ENCODE assay signal across 17 cellular contexts in the genomic region with DNA sequence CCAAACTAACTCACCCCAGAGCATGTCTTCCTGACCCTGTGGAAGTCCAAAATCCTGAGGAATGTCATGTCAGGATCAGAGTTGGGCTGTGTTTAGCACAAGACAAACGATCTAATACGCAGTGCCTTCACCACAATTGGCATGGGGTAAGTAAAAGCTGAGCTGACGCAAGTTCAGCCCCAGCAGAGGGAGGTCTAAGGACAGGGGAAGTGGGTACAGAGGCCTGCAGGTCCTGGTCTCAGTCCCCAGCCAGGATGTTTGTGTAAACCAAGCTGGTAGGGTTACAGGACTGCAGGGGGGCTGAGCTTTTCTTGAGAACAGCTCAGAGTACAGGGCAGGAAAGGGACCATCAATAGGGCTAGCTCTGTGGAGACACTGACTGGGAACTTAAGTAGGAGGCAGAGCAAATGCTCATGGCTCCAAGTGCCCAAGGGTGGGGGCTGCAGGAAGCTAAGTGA. TPM values are rescaled to one million over a fixed set of nuclear protein-coding genes. Genes with fewer than 3 reads are reported as not detected.
A peak's percentile ranks its signal among the peaks of the same experiment; 100 is the strongest.
DNase-seq lines count a peak whose midpoint lies in the region; ATAC-seq and TF ChIP-seq lines count a peak whose summit lies in the region.
"Had no signal": no experiment of that assay in that cellular context is flagged by ENCODE, and none has a peak within 500 bp of the region (broad histone marks: within the 10 kb centered on the region; RNA-seq: fewer than 3 reads in every experiment).

No MANE protein-coding gene starts in this region.

- H3K9me3 ChIP-seq in RWPE2 (ENCODE audit: severe bottlenecking) (no peaks in the 10 kb centered on the region), spleen (no peaks in the 10 kb centered on the region), gastrocnemius medialis (no peaks in the 10 kb centered on the region)
- H3K9me3 ChIP-seq: gastroesophageal sphincter, SK-N-SH had no signal

- H3K4me1 ChIP-seq in RWPE2 (ENCODE audit: insufficient read depth, poor library complexity, severe bottlenecking) (no peaks in the 10 kb centered on the region), spleen (peaks cover 0 to 39% (median 23%) of the 10 kb centered on the region in 6 donors), gastrocnemius medialis (peaks cover 6 to 7% of the 10 kb centered on the region in 2 donors)

- peaks cover 5% of the 10 kb centered on the region for H3K27me3 Mint-ChIP-seq in activated CD8-positive, alpha-beta T cell treated with anti-CD3 and anti-CD28 coated beads, Interleukin-2, amount 10 ng/mL, durations not matched to agents 7 days and 5 days (ENCODE audit: low read depth)
- H3K27me3 Mint-ChIP-seq in activated CD8-positive, alpha-beta T cell treated with anti-CD3 and anti-CD28 coated beads for 36 hours, result peaks cover 2% of the 10 kb centered on the region
- H3K27me3 Mint-ChIP-seq in glutamatergic neuron (ENCODE audit: unreplicated experiment), result peaks cover 12% of the 10 kb centered on the region

- CTCF ChIA-PET in activated CD8-positive, alpha-beta T cell treated with anti-CD3 and anti-CD28 coated beads, Interleukin-2, amount 10 ng/mL, durations not matched to agents 7 days and 5 days (lab: Charles Lee), result interaction anchor here (0.9 to 2.0 kb wide), 7 partner anchors 8 to 224 kb away, joined by 3 to 12 read pairs (median 3); no protein-coding TSS in a partner anchor
- CTCF ChIA-PET in activated CD8-positive, alpha-beta T cell treated with anti-CD3 and anti-CD28 coated beads for 36 hours (lab: Charles Lee), result interaction anchor here (0.8 to 10.8 kb wide), 5 partner anchors 8 to 222 kb away, joined by 3 to 151 read pairs (median 4); a partner anchor contains a TSS

- in situ Hi-C loops in gastrocnemius medialis (cut with MboI; ENCODE audit: low sequenced_read_pairs in 4 of 4), result loop anchor here in 2 of 4 donors (5.0 to 10.0 kb wide), 2 partner anchors 163 to 226 kb away; no protein-coding TSS in a partner anchor

- no peak for ATAC-seq in activated CD8-positive, alpha-beta T cell treated with anti-CD3 and anti-CD28 coated beads, Interleukin-2, amount 10 ng/mL, durations not matched to agents 7 days and 5 days
- no peak for ATAC-seq in activated CD8-positive, alpha-beta T cell treated with anti-CD3 and anti-CD28 coated beads for 36 hours
- no peak for ATAC-seq in RWPE2 (ENCODE audit: low read depth)
- no peak for ATAC-seq in GM19328 (IDR thresholded peaks at IDR 0.05; ENCODE audit: unreplicated experiment)
- no peak for ATAC-seq in gastrocnemius medialis
- ATAC-seq: activated CD4-positive, CD25-positive, alpha-beta regulatory T cell treated with anti-CD3 and anti-CD28 coated beads, Interleukin-2, amount 50 U/mL, for 24 hours; activated naive CD8-positive, alpha-beta T cell treated with anti-CD3 and anti-CD28 coated beads, Interleukin-2, amount 50 U/mL, for 24 hours; gastroesophageal sphincter had no signal

- no peak for TF ChIP-seq CTCF in activated CD8-positive, alpha-beta T cell treated with anti-CD3 and anti-CD28 coated beads for 36 hours (IDR thresholded peaks at IDR 0.05)
- TF ChIP-seq CTCF in RWPE2 (IDR thresholded peaks at IDR 0.05; ENCODE audit: poor library complexity, severe bottlenecking) (no peak), glutamatergic neuron (IDR thresholded peaks at IDR 0.05; ENCODE audit: partially characterized antibody, unreplicated experiment) (no peak), spleen (IDR thresholded peaks at IDR 0.05 in 8 of 11, conservative IDR thresholded peaks at IDR 0.05 in 3 of 11) (no peak), gastrocnemius medialis (IDR thresholded peaks at IDR 0.05 in 4 of 5, conservative IDR thresholded peaks at IDR 0.05 in 1 of 5) (no peak)

- no peaks in the 10 kb centered on the region for H3K36me3 ChIP-seq in RWPE2 (ENCODE audit: low read depth)
- H3K36me3 ChIP-seq in spleen, result peaks cover 0 to 73% (median 31%) of the 10 kb centered on the region in 6 donors
- peaks cover 0 to 14% of the 10 kb centered on the region in 2 donors for H3K36me3 ChIP-seq in gastrocnemius medialis

- H3K27ac Mint-ChIP-seq in activated CD8-positive, alpha-beta T cell treated with anti-CD3 and anti-CD28 coated beads, Interleukin-2, amount 10 ng/mL, durations not matched to agents 7 days and 5 days, result peak overlapping the region; percentile 23
- H3K27ac Mint-ChIP-seq in activated CD8-positive, alpha-beta T cell treated with anti-CD3 and anti-CD28 coated beads for 36 hours, result no peak overlapping the region
- H3K27ac Mint-ChIP-seq in glutamatergic neuron (ENCODE audit: unreplicated experiment), result no peak overlapping the region
- H3K27ac Mint-ChIP-seq: activated naive CD8-positive, alpha-beta T cell treated with anti-CD3 and anti-CD28 coated beads, Interleukin-2, amount 50 U/mL, for 24 hours had no signal

- no peak overlapping the region for H3K4me3 ChIP-seq in RWPE2 (ENCODE audit: severe bottlenecking)
- peak overlapping the region in 1 of 8 donors; percentile 2 for H3K4me3 ChIP-seq in spleen
- H3K4me3 ChIP-seq in gastrocnemius medialis, result no peak overlapping the region
- H3K4me3 ChIP-seq: gastroesophageal sphincter had no signal

- H3K36me3 Mint-ChIP-seq in activated CD8-positive, alpha-beta T cell treated with anti-CD3 and anti-CD28 coated beads, Interleukin-2, amount 10 ng/mL, durations not matched to agents 7 days and 5 days (ENCODE audit: low read depth), result no peaks in the 10 kb centered on the region
- peaks cover 2% of the 10 kb centered on the region for H3K36me3 Mint-ChIP-seq in activated CD8-positive, alpha-beta T cell treated with anti-CD3 and anti-CD28 coated beads for 36 hours (ENCODE audit: low read depth)
- H3K36me3 Mint-ChIP-seq in glutamatergic neuron (ENCODE audit: unreplicated experiment), result no peaks in the 10 kb centered on the region

- no peak for DNase-seq in activated CD8-positive, alpha-beta T cell treated with anti-CD3 and anti-CD28 coated beads, Interleukin-2, amount 10 ng/mL, durations not matched to agents 7 days and 5 days
- DNase-seq in activated CD8-positive, alpha-beta T cell treated with anti-CD3 and anti-CD28 coated beads for 36 hours, result no peak
- DNase-seq in RWPE2 (ENCODE audit: low spot score) (peak; percentile 9), glutamatergic neuron (no peak), spleen (no peak), gastrocnemius medialis (no peak), medulla oblongata (ENCODE audit: extremely low spot score) (no peak)
- DNase-seq: activated naive CD8-positive, alpha-beta T cell treated with anti-CD3 and anti-CD28 coated beads, Interleukin-2, amount 50 U/mL, for 24 hours; COR-L47; kidney; NCI-H2081; SK-N-SH; stimulated activated CD4-positive, alpha-beta T cell treated with anti-CD3 and anti-CD28 coated beads, Interleukin-12 subunit alpha, Interleukin-12 subunit beta, amount 100 ng/mL, for 4 hours; trophoblast cell had no signal

- H3K4me1 Mint-ChIP-seq in activated CD8-positive, alpha-beta T cell treated with anti-CD3 and anti-CD28 coated beads, Interleukin-2, amount 10 ng/mL, durations not matched to agents 7 days and 5 days (ENCODE audit: low read depth), result peaks cover 16% of the 10 kb centered on the region
- H3K4me1 Mint-ChIP-seq in activated CD8-positive, alpha-beta T cell treated with anti-CD3 and anti-CD28 coated beads for 36 hours (ENCODE audit: low read depth), result peaks cover 6% of the 10 kb centered on the region
- peaks cover 21% of the 10 kb centered on the region for H3K4me1 Mint-ChIP-seq in glutamatergic neuron (ENCODE audit: low read depth, unreplicated experiment)

- intact Hi-C loops in activated CD8-positive, alpha-beta T cell treated with anti-CD3 and anti-CD28 coated beads for 36 hours (cut with micrococcal nuclease), result no loop called here
- intact Hi-C loops in spleen (cut with DNase I; ENCODE audit: low total_unique reads), result no loop called here
- intact Hi-C loops in gastrocnemius medialis (cut with DNase I; ENCODE audit: low total_unique reads), result no loop called here

- H3K27me3 ChIP-seq in RWPE2 (ENCODE audit: insufficient read depth, poor library complexity, severe bottlenecking), result no peaks in the 10 kb centered on the region
- H3K27me3 ChIP-seq in spleen (replicated peaks in 1 of 7), result no peaks in the 10 kb centered on the region
- no peaks in the 10 kb centered on the region for H3K27me3 ChIP-seq in gastrocnemius medialis

- WGBS in spleen, 5 donors, result 25 to 59% (median 46%) methylated on average over 3 of the region's 3 CpGs

- H3K4me3 Mint-ChIP-seq in activated CD8-positive, alpha-beta T cell treated with anti-CD3 and anti-CD28 coated beads, Interleukin-2, amount 10 ng/mL, durations not matched to agents 7 days and 5 days, result no peak overlapping the region
- no peak overlapping the region for H3K4me3 Mint-ChIP-seq in activated CD8-positive, alpha-beta T cell treated with anti-CD3 and anti-CD28 coated beads for 36 hours
- peak overlapping the region; percentile 47 for H3K4me3 Mint-ChIP-seq in glutamatergic neuron (ENCODE audit: unreplicated experiment)
- H3K4me3 Mint-ChIP-seq: activated naive CD8-positive, alpha-beta T cell treated with anti-CD3 and anti-CD28 coated beads, Interleukin-2, amount 50 U/mL, for 24 hours had no signal

- TF ChIP-seq POLR2A in spleen (IDR thresholded peaks at IDR 0.05) (no peak), gastrocnemius medialis (IDR thresholded peaks at IDR 0.05) (no peak)

- H3K27ac ChIP-seq in RWPE2 (ENCODE audit: poor library complexity, severe bottlenecking) (no peak overlapping the region), spleen (peak overlapping the region in 5 of 8 donors; percentile 12 to 67 (median 44)), gastrocnemius medialis (no peak overlapping the region)
- H3K27ac ChIP-seq: gastroesophageal sphincter had no signal

- POLR2A ChIA-PET in activated CD8-positive, alpha-beta T cell treated with anti-CD3 and anti-CD28 coated beads, Interleukin-2, amount 10 ng/mL, durations not matched to agents 7 days and 5 days (lab: Charles Lee), result no interaction called here
- POLR2A ChIA-PET in activated CD8-positive, alpha-beta T cell treated with anti-CD3 and anti-CD28 coated beads for 36 hours (lab: Charles Lee), result no interaction called here

- no peaks in the 10 kb centered on the region for H3K9me3 Mint-ChIP-seq in activated CD8-positive, alpha-beta T cell treated with anti-CD3 and anti-CD28 coated beads, Interleukin-2, amount 10 ng/mL, durations not matched to agents 7 days and 5 days (ENCODE audit: insufficient read depth)
- H3K9me3 Mint-ChIP-seq in activated CD8-positive, alpha-beta T cell treated with anti-CD3 and anti-CD28 coated beads for 36 hours, result no peaks in the 10 kb centered on the region
- peaks cover 2% of the 10 kb centered on the region for H3K9me3 Mint-ChIP-seq in glutamatergic neuron (ENCODE audit: unreplicated experiment)
- H3K9me3 Mint-ChIP-seq: activated naive CD8-positive, alpha-beta T cell treated with anti-CD3 and anti-CD28 coated beads, Interleukin-2, amount 50 U/mL, for 24 hours had no signal

RNA-seq across cellular contexts. Expression of a gene that starts 5.3 kb away (rescaled TPM):
- total RNA-seq in activated CD8-positive, alpha-beta T cell treated with anti-CD3 and anti-CD28 coated beads, Interleukin-2, amount 10 ng/mL, durations not matched to agents 7 days and 5 days, result 1 to 10 TPM; 1.9 to 2.7 TPM
- 1 to 10 TPM; 2.4 to 3.1 TPM for total RNA-seq in activated CD8-positive, alpha-beta T cell treated with anti-CD3 and anti-CD28 coated beads for 36 hours
- total RNA-seq in glutamatergic neuron (ENCODE audit: unreplicated experiment) (30.0 TPM), spleen (1 to 10 TPM; 4.2 to 8.6 (median 6.5) TPM), gastrocnemius medialis (1 to 10 TPM in 1 of 4 donors, under 1 TPM in 2, not detected in 1; 0.33 to 2.4 (median 0.39) TPM)
- polyA plus RNA-seq in spleen, result 1 to 10 TPM in 2 of 3 donors, under 1 TPM in 1; 1.00 to 1.7 (median 1.3) TPM

RNA-seq across cellular contexts. Expression of a gene that starts 30.7 kb away (rescaled TPM):
- 100 to 1,000 TPM; 122 to 129 TPM for total RNA-seq in activated CD8-positive, alpha-beta T cell treated with anti-CD3 and anti-CD28 coated beads, Interleukin-2, amount 10 ng/mL, durations not matched to agents 7 days and 5 days
- total RNA-seq in activated CD8-positive, alpha-beta T cell treated with anti-CD3 and anti-CD28 coated beads for 36 hours, result 100 to 1,000 TPM; 125 to 130 TPM
- total RNA-seq in glutamatergic neuron (ENCODE audit: unreplicated experiment) (277 TPM), spleen (100 to 1,000 TPM; 143 to 234 (median 172) TPM), gastrocnemius medialis (10 to 100 TPM; 25.8 to 85.5 (median 48.3) TPM)
- 10 to 100 TPM; 65.7 to 87.0 (median 68.3) TPM for polyA plus RNA-seq in spleen

Comparison
In these comparisons a context has a peak if more than half of its experiments do, and no peak if none do; other contexts are left out.
1. H3K27ac ChIP-seq: peak in spleen (5 of 8); none in RWPE2 (single experiment) and gastrocnemius medialis (0 of 4).